ENCODE assay signal across 8 cellular contexts in genomic region chr6:46129634-46130505, GRCh38. TPM values are rescaled to one million over a fixed set of nuclear protein-coding genes. Genes with fewer than 3 reads are reported as not detected.
DNase-seq lines count a peak whose midpoint lies in the region; ATAC-seq and TF ChIP-seq lines count a peak whose summit lies in the region.

ENPP4 (plus strand) TSS chr6:46129989; CDS start chr6:46139584, 9,595 bp downstream.

- no peaks in the 10 kb centered on the region; the same call in 1 of the 2 replicates for H3K36me3 ChIP-seq in DOHH2 (ENCODE audit: control insufficient read depth, low read length)

- CTCF ChIA-PET in activated naive CD4-positive, alpha-beta T cell treated with anti-CD3 and anti-CD28 coated beads for 36 hours (lab: Charles Lee): interaction anchor here (0.6 kb wide), 1 partner anchor 1303 kb away, joined by 3 read pairs; no protein-coding TSS in a partner anchor

- H3K4me3 Mint-ChIP-seq in activated naive CD4-positive, alpha-beta T cell treated with anti-CD3 and anti-CD28 coated beads for 36 hours: peak within 1 kb of the TSS; percentile 92

- H3K4me1 ChIP-seq in DOHH2 (ENCODE audit: control insufficient read depth, low read length): peaks cover 23% of the 10 kb centered on the region

- no peaks in the 10 kb centered on the region for H3K9me3 ChIP-seq in DOHH2 (ENCODE audit: control insufficient read depth, insufficient read depth, low read length)

- no peaks in the 10 kb centered on the region for H3K27me3 Mint-ChIP-seq in activated naive CD4-positive, alpha-beta T cell treated with anti-CD3 and anti-CD28 coated beads for 36 hours (ENCODE audit: low read depth)

- TF ChIP-seq CTCF in DOHH2 (IDR thresholded peaks at IDR 0.05; ENCODE audit: low read depth, low read length, poor library complexity, severe bottlenecking): no peak

- H3K4me2 ChIP-seq in DOHH2 (ENCODE audit: low read length): peak within 1 kb of the TSS; percentile 75

- H4K20me1 ChIP-seq in DOHH2 (ENCODE audit: control insufficient read depth, insufficient read depth, low read depth, low read length): no peaks in the 10 kb centered on the region

- H3K9me2 ChIP-seq in DOHH2 (replicated peaks; ENCODE audit: control insufficient read depth, low read length): no peaks in the 10 kb centered on the region

- peak; percentile 93 for ATAC-seq in GM21786 (IDR thresholded peaks at IDR 0.05; ENCODE audit: unreplicated experiment)

- peak within 1 kb of the TSS; percentile 20; the same call in 1 of the 2 replicates for H3K27ac ChIP-seq in DOHH2 (ENCODE audit: low read depth, low read length)

- H3K4me3 ChIP-seq in DOHH2 (ENCODE audit: low read length): peak within 1 kb of the TSS; percentile 98

- DNase-seq in Kasumi-1 (lab: John Stamatoyannopoulos, UW) (peak; percentile 94 to 97), SHP77 treated with DMSO at 0.1 percent for 48 hours (lab: John Stamatoyannopoulos, UW) (peak; percentile 89), glomerular endothelial cell (ENCODE audit: extremely low read depth, low read depth, low spot score) (peak; percentile 78), nucleus accumbens (lab: John Stamatoyannopoulos, UW) (peak; percentile 29 to 95 (median 89)), superior temporal gyrus (ENCODE audit: extremely low spot score) (peak; percentile 99)
- peak; percentile 91 for DNase-seq in activated naive CD4-positive, alpha-beta T cell treated with anti-CD3 and anti-CD28 coated beads for 36 hours

- H3K27ac Mint-ChIP-seq in activated naive CD4-positive, alpha-beta T cell treated with anti-CD3 and anti-CD28 coated beads for 36 hours: peak within 1 kb of the TSS; percentile 77

- H3F3A ChIP-seq in DOHH2 (ENCODE audit: control insufficient read depth, insufficient read depth): no peaks in the 10 kb centered on the region

- peaks cover 27% of the 10 kb centered on the region for H3K4me1 Mint-ChIP-seq in activated naive CD4-positive, alpha-beta T cell treated with anti-CD3 and anti-CD28 coated beads for 36 hours (ENCODE audit: low read depth)

- no peaks in the 10 kb centered on the region for H3K9me3 Mint-ChIP-seq in activated naive CD4-positive, alpha-beta T cell treated with anti-CD3 and anti-CD28 coated beads for 36 hours

- intact Hi-C loops in activated naive CD4-positive, alpha-beta T cell treated with anti-CD3 and anti-CD28 coated beads for 36 hours (cut with micrococcal nuclease): loop anchor here (1.0 to 10.0 kb wide), 7 partner anchors 39 to 755 kb away; partner anchors contain the start of genes CLIC5, CYP39A1, SLC25A27 and SUPT3H

- H3K79me2 ChIP-seq in DOHH2 (ENCODE audit: control insufficient read depth, low read length): peaks cover 46% of the 10 kb centered on the region

- H3K36me3 Mint-ChIP-seq in activated naive CD4-positive, alpha-beta T cell treated with anti-CD3 and anti-CD28 coated beads for 36 hours (ENCODE audit: low read depth): no peaks in the 10 kb centered on the region

- no peaks in the 10 kb centered on the region for H3K27me3 ChIP-seq in DOHH2 (ENCODE audit: control insufficient read depth, low read length)

RNA-seq across cellular contexts. Expression of gene ENPP4, which starts in this region (rescaled TPM):
- 1 to 10 TPM; 7.7 to 8.0 TPM for total RNA-seq in activated naive CD4-positive, alpha-beta T cell treated with anti-CD3 and anti-CD28 coated beads for 36 hours
- 4.1 and 4.9 TPM in 2 replicates for total RNA-seq in glomerular endothelial cell

Comparison
In these comparisons a context has a peak if more than half of its experiments do, and no peak if none do; other contexts are left out.
1. Peak in every context shown above with its lines: DNase-seq, ATAC-seq, H3K4me3 ChIP-seq and H3K27ac ChIP-seq.